22 cellular contexts compared by ENCODE assay signal in the genomic region with DNA sequence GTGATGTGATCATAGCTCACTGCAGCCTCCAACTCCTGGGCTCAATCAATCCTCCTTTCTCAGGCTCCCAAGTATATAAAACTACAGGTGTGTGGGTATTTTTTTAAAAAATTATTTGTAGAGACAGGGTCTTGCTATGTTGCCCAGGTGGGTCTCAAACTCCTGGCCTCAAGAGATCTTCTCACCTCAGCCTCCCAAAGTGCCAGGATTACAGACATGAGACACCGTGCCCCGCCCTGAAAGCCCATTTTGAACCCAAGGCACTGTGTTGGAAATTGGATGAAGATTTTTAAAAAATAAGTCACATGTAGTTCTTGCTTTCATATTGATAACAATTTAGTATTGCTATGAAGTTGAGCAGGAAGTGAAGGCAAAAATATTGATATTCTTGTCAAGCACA.
DNase-seq lines count a peak whose midpoint lies in the region; ATAC-seq and TF ChIP-seq lines count a peak whose summit lies in the region.
"Had no signal": no experiment of that assay in that cellular context is flagged by ENCODE, and none has a peak within 500 bp of the region (broad histone marks: within the 10 kb centered on the region; RNA-seq: fewer than 3 reads in every experiment).

No MANE protein-coding gene starts in this region.

- no peak overlapping the region for H3K4me3 ChIP-seq in cardiac muscle cell
- no peak overlapping the region for H3K4me3 ChIP-seq in esophagus muscularis mucosa
- H3K4me3 ChIP-seq in thyroid gland (replicated peaks in 1 of 3), result no peak overlapping the region
- H3K4me3 ChIP-seq in GM23338, result no peak overlapping the region

- H2AFZ ChIP-seq in H9 (ENCODE audit: low read length) (no peak overlapping the region), GM23338 (no peak overlapping the region)

- H3K9me3 ChIP-seq in cardiac muscle cell (ENCODE audit: low read depth), result no peaks in the 10 kb centered on the region
- H3K9me3 ChIP-seq in esophagus muscularis mucosa, result no peaks in the 10 kb centered on the region
- H3K9me3 ChIP-seq in thyroid gland, result no peaks in the 10 kb centered on the region
- no peaks in the 10 kb centered on the region for H3K9me3 ChIP-seq in H9 (ENCODE audit: control insufficient read depth, low read depth, low read length)

- CTCF ChIA-PET in GM10248 (lab: Yijun Ruan, JAX), result no interaction called here

- no peaks in the 10 kb centered on the region for H3K27me3 Mint-ChIP-seq in osteocyte (ENCODE audit: unreplicated experiment)
- peaks cover 7% of the 10 kb centered on the region for H3K27me3 Mint-ChIP-seq in H9 (ENCODE audit: low read depth)
- peaks cover 2% of the 10 kb centered on the region for H3K27me3 Mint-ChIP-seq in GM23338 (ENCODE audit: insufficient read depth, low read depth, poor library complexity)
- H3K27me3 Mint-ChIP-seq: CD4-positive, alpha-beta T cell had no signal

- H3K27ac ChIP-seq in cardiac muscle cell (peak overlapping the region; percentile 79), esophagus muscularis mucosa (replicated peaks in 1 of 4) (peak overlapping the region; percentile 80 to 82 (median 82)), thyroid gland (peak overlapping the region; percentile 84 to 94 (median 93)), H9 (ENCODE audit: insufficient read length, low read depth, low read length) (no peak overlapping the region), GM23338 (ENCODE audit: low read depth) (no peak overlapping the region)

- no peak overlapping the region for H2AK5ac ChIP-seq in H9 (ENCODE audit: insufficient read length, low read length)

- H3K9ac ChIP-seq in H9 (ENCODE audit: extremely low read depth, insufficient read length, low read length), result no peak overlapping the region

- no peaks in the 10 kb centered on the region for H3K79me1 ChIP-seq in H9 (ENCODE audit: insufficient read depth, low read depth, low read length, poor library complexity, severe bottlenecking)

- H3K56ac ChIP-seq in H9 (ENCODE audit: insufficient read length, low read depth, low read length), result no peak overlapping the region

- H2BK5ac ChIP-seq in H9 (ENCODE audit: insufficient read length, low read length), result no peak overlapping the region

- no peaks in the 10 kb centered on the region for H3K23me2 ChIP-seq in H9 (ENCODE audit: insufficient read length, low read depth, low read length, poor library complexity, severe bottlenecking)

- TF ChIP-seq EP300 in esophagus muscularis mucosa (IDR thresholded peaks at IDR 0.05), result no peak

- H3K36me3 ChIP-seq in cardiac muscle cell (no peaks in the 10 kb centered on the region), esophagus muscularis mucosa (no peaks in the 10 kb centered on the region), thyroid gland (no peaks in the 10 kb centered on the region), GM23338 (ENCODE audit: insufficient read depth) (no peaks in the 10 kb centered on the region)

- H3K27me3 ChIP-seq in cardiac muscle cell (no peaks in the 10 kb centered on the region), esophagus muscularis mucosa (no peaks in the 10 kb centered on the region), thyroid gland (no peaks in the 10 kb centered on the region), H9 (ENCODE audit: insufficient read depth, low read length) (no peaks in the 10 kb centered on the region), GM23338 (ENCODE audit: insufficient read depth) (no peaks in the 10 kb centered on the region)

- H3K4me2 ChIP-seq in H9 (ENCODE audit: insufficient read depth, insufficient read length, low read length), result no peak overlapping the region
- H3K4me2 ChIP-seq in GM23338, result no peak overlapping the region

- H3K4ac ChIP-seq in H9 (ENCODE audit: low read depth, low read length), result no peak overlapping the region

- H3K36me3 Mint-ChIP-seq in osteocyte (ENCODE audit: unreplicated experiment) (no peaks in the 10 kb centered on the region), H9 (ENCODE audit: insufficient read depth in 1 of 3, low read depth in 3 of 3) (no peaks in the 10 kb centered on the region), GM23338 (ENCODE audit: low read depth) (no peaks in the 10 kb centered on the region)
- H3K36me3 Mint-ChIP-seq: stimulated activated effector memory CD8-positive, alpha-beta T cell treated with anti-CD3 and anti-CD28 coated beads, Interleukin-12 subunit alpha, Interleukin-12 subunit beta, amount 100 ng/mL, for 72 hours had no signal

- intact Hi-C loops in left cardiac atrium (cut with DNase I) (no loop called here), esophagus muscularis mucosa (cut with DNase I) (loop anchor here (10.0 kb wide), 1 partner anchor 648 kb away; no protein-coding TSS in a partner anchor), thyroid gland (cut with DNase I) (no loop called here)

- DNase-seq in cardiac muscle cell (ENCODE audit: low read depth in 1 of 2, low spot score in 1 of 2), result no peak
- no peak for DNase-seq in left cardiac atrium
- no peak for DNase-seq in esophagus muscularis mucosa (ENCODE audit: extremely low spot score)
- DNase-seq in osteocyte (ENCODE audit: extremely low spot score, unreplicated experiment), result no peak
- no peak for DNase-seq in thyroid gland
- no peak for DNase-seq in GM10248 (ENCODE audit: extremely low spot score)
- no peak for DNase-seq in H9
- no peak for DNase-seq in GM23338 (ENCODE audit: low spot score)
- DNase-seq: activated CD4-positive, CD25-positive, alpha-beta regulatory T cell; activated naive CD4-positive, alpha-beta T cell treated with Interleukin-2 at 50 U/mL for 16 hours; CD4-positive, alpha-beta T cell; effector memory CD4-positive, alpha-beta T cell; erythroblast; GOT3; naive thymus-derived CD8-positive, alpha-beta T cell; NCI-H1092 treated with DMSO at 0.1 percent for 48 hours; NCI-H187; NCI-H526 treated with DMSO at 0.1 percent for 48 hours; SIG-M5; stimulated activated CD4-positive, alpha-beta T cell treated with anti-CD3 and anti-CD28 coated beads, Interleukin-12 subunit alpha, Interleukin-12 subunit beta, amount 100 ng/mL, for 4 hours; stimulated activated CD4-positive, alpha-beta T cell treated with anti-CD3 and anti-CD28 coated beads, Interleukin-4, amount 100 ng/mL, for 24 hours had no signal

- TF ChIP-seq POLR2A in esophagus muscularis mucosa (IDR thresholded peaks at IDR 0.05; ENCODE audit: low read depth) (no peak), thyroid gland (IDR thresholded peaks at IDR 0.05) (no peak)

- no peak overlapping the region for H2BK15ac ChIP-seq in H9 (ENCODE audit: low read depth, low read length)

- no peaks in the 10 kb centered on the region for H3K9me2 ChIP-seq in GM23338 (ENCODE audit: insufficient read depth)

- H3K23ac ChIP-seq in H9 (ENCODE audit: insufficient read length, low read depth, low read length), result no peak overlapping the region

- no peak overlapping the region for H4K8ac ChIP-seq in H9 (replicated peaks; ENCODE audit: insufficient read length, low read depth, low read length)

- H2BK20ac ChIP-seq in H9 (ENCODE audit: low read depth, low read length, poor library complexity, severe bottlenecking), result no peak overlapping the region

- TF ChIP-seq CTCF in cardiac muscle cell (IDR thresholded peaks at IDR 0.05; ENCODE audit: low read depth, low read length) (no peak), esophagus muscularis mucosa (IDR thresholded peaks at IDR 0.05) (no peak), osteocyte (IDR thresholded peaks at IDR 0.05) (no peak), thyroid gland (IDR thresholded peaks at IDR 0.05) (no peak), GM10248 (IDR thresholded peaks at IDR 0.05; ENCODE audit: control extremely low read depth, extremely low read depth, low read depth, missing control alignments) (no peak), H9 (conservative IDR thresholded peaks at IDR 0.05) (no peak), GM23338 (conservative IDR thresholded peaks at IDR 0.05; ENCODE audit: low read depth in 2 of 2) (no peak)

- H3K27ac Mint-ChIP-seq in osteocyte (ENCODE audit: unreplicated experiment) (peak overlapping the region; percentile 65), H9 (no peak overlapping the region), GM23338 (no peak overlapping the region)
- H3K27ac Mint-ChIP-seq: CD4-positive, alpha-beta T cell; stimulated activated effector memory CD8-positive, alpha-beta T cell treated with anti-CD3 and anti-CD28 coated beads, Interleukin-12 subunit alpha, Interleukin-12 subunit beta, amount 100 ng/mL, for 72 hours had no signal

- no peak overlapping the region for H4K5ac ChIP-seq in H9 (ENCODE audit: insufficient read length, low read depth, low read length)

- no peaks in the 10 kb centered on the region for H3K79me2 ChIP-seq in H9 (ENCODE audit: insufficient read depth, low read length)
- no peaks in the 10 kb centered on the region for H3K79me2 ChIP-seq in GM23338 (replicated peaks; ENCODE audit: insufficient read depth)

- H3K9me3 Mint-ChIP-seq in osteocyte (ENCODE audit: unreplicated experiment) (no peaks in the 10 kb centered on the region), H9 (no peaks in the 10 kb centered on the region), GM23338 (no peaks in the 10 kb centered on the region)
- H3K9me3 Mint-ChIP-seq: CD4-positive, alpha-beta T cell; naive thymus-derived CD8-positive, alpha-beta T cell; stimulated activated effector memory CD8-positive, alpha-beta T cell treated with anti-CD3 and anti-CD28 coated beads, Interleukin-12 subunit alpha, Interleukin-12 subunit beta, amount 100 ng/mL, for 72 hours had no signal

- no peak overlapping the region for H3K14ac ChIP-seq in H9 (ENCODE audit: insufficient read depth, low read length)

- H3K4me1 Mint-ChIP-seq in osteocyte (ENCODE audit: unreplicated experiment), result peaks cover 56% of the 10 kb centered on the region
- H3K4me1 Mint-ChIP-seq in H9, result peaks cover 33 to 40% of the 10 kb centered on the region in 2 experiments
- H3K4me1 Mint-ChIP-seq in GM23338, result peaks cover 35% of the 10 kb centered on the region
- H3K4me1 Mint-ChIP-seq: stimulated activated effector memory CD8-positive, alpha-beta T cell treated with anti-CD3 and anti-CD28 coated beads, Interleukin-12 subunit alpha, Interleukin-12 subunit beta, amount 100 ng/mL, for 72 hours had no signal

- ATAC-seq in left cardiac atrium (no peak), GM23338 (no peak)
- ATAC-seq: naive thymus-derived CD8-positive, alpha-beta T cell; stimulated activated effector memory CD8-positive, alpha-beta T cell treated with anti-CD3 and anti-CD28 coated beads, Interleukin-12 subunit alpha, Interleukin-12 subunit beta, amount 100 ng/mL, for 72 hours had no signal

- H3K4me3 Mint-ChIP-seq in osteocyte (ENCODE audit: unreplicated experiment) (no peak overlapping the region), H9 (no peak overlapping the region), GM23338 (no peak overlapping the region)
- H3K4me3 Mint-ChIP-seq: CD4-positive, alpha-beta T cell; naive thymus-derived CD8-positive, alpha-beta T cell; stimulated activated effector memory CD8-positive, alpha-beta T cell treated with anti-CD3 and anti-CD28 coated beads, Interleukin-12 subunit alpha, Interleukin-12 subunit beta, amount 100 ng/mL, for 72 hours had no signal

- no peak overlapping the region for H2BK12ac ChIP-seq in H9 (ENCODE audit: insufficient read length, low read depth, low read length)

- no peak overlapping the region for H3K18ac ChIP-seq in H9 (ENCODE audit: insufficient read length, low read depth, low read length)

- no peak overlapping the region for H4K91ac ChIP-seq in H9 (ENCODE audit: insufficient read length, low read depth, low read length)

- H2BK120ac ChIP-seq in H9 (ENCODE audit: low read depth, low read length, poor library complexity, severe bottlenecking), result no peak overlapping the region

- no peaks in the 10 kb centered on the region for H4K20me1 ChIP-seq in H9 (ENCODE audit: control insufficient read depth, insufficient read depth, insufficient read length)
- no peaks in the 10 kb centered on the region for H4K20me1 ChIP-seq in GM23338 (replicated peaks; ENCODE audit: insufficient read depth)

- POLR2A ChIA-PET in GM10248 (lab: Yijun Ruan, JAX), result no interaction called here

- no peak overlapping the region for H3T11ph ChIP-seq in H9 (ENCODE audit: low read length)

- peaks cover 21% of the 10 kb centered on the region for H3K4me1 ChIP-seq in cardiac muscle cell (ENCODE audit: low read depth)
- H3K4me1 ChIP-seq in esophagus muscularis mucosa, result peaks cover 28 to 64% (median 62%) of the 10 kb centered on the region in 4 donors
- H3K4me1 ChIP-seq in thyroid gland, result peaks cover 28 to 34% of the 10 kb centered on the region in 2 donors
- H3K4me1 ChIP-seq in H9 (ENCODE audit: insufficient read depth, low read length), result peaks cover 6% of the 10 kb centered on the region; the same call in 1 of the 2 replicates
- H3K4me1 ChIP-seq in GM23338 (ENCODE audit: insufficient read depth), result peaks cover 28% of the 10 kb centered on the region

- 94% methylated on average over 2 of the region's 2 CpGs for WGBS in esophagus muscularis mucosa
- WGBS in thyroid gland, 2 donors, result 97 to 98% methylated on average over 2 of the region's 2 CpGs
- no CpG with 5 or more reads among the region's 2 CpGs for WGBS in H9 (ENCODE audit: extremely low coverage, insufficient read length, low lambda C conversion rate)

- no peaks in the 10 kb centered on the region for H3F3A ChIP-seq in GM23338 (replicated peaks; ENCODE audit: low read depth)

Comparison
In these comparisons a context has a peak if more than half of its experiments do, and no peak if none do; other contexts are left out.
1. H3K27ac ChIP-seq: peak in cardiac muscle cell (single experiment), esophagus muscularis mucosa (4 of 4) and thyroid gland (3 of 3); none in H9 (single experiment) and GM23338 (single experiment).